In genomic region chr6:34793877-34794276, GRCh38 we compare ENCODE assay signal across 2 cellular contexts.
TF ChIP-seq lines count a peak whose summit lies in the region.

No MANE protein-coding gene starts in this region.

TF ChIP-seq in HCT116, 20 proteins besides CTCF, POLR2A, EP300 and RAD21:
- no peak for TF ChIP-seq SRF (IDR thresholded peaks at IDR 0.05; ENCODE audit: low read depth)
- no peak for TF ChIP-seq EZH2 (IDR thresholded peaks at IDR 0.05)
- TF ChIP-seq CEBPB (IDR thresholded peaks at IDR 0.05; ENCODE audit: low read depth) = no peak
- no peak for TF ChIP-seq TCF7L2 (IDR thresholded peaks at IDR 0.05; ENCODE audit: borderline replicate concordance, extremely low read depth, insufficient read depth, insufficient read length)
- no peak for TF ChIP-seq EGR1 (IDR thresholded peaks at IDR 0.05; ENCODE audit: low read depth)
- TF ChIP-seq EZH2phosphoT487 (IDR thresholded peaks at IDR 0.05; ENCODE audit: borderline replicate concordance) = no peak
- no peak for TF ChIP-seq ATF3 (IDR thresholded peaks at IDR 0.05)
- TF ChIP-seq FOSL1 (IDR thresholded peaks at IDR 0.05; ENCODE audit: low read depth) = no peak
- no peak for TF ChIP-seq JUND (IDR thresholded peaks at IDR 0.05)
- TF ChIP-seq CBX3 (IDR thresholded peaks at IDR 0.05; ENCODE audit: low read depth) = no peak
- no peak for TF ChIP-seq ZBTB33 (IDR thresholded peaks at IDR 0.05; ENCODE audit: extremely low read depth, insufficient replicate concordance, low read length)
- TF ChIP-seq ZFX (IDR thresholded peaks at IDR 0.05) = no peak
- no peak for TF ChIP-seq ZNF274 (IDR thresholded peaks at IDR 0.05; ENCODE audit: low read depth, low read length)

TF ChIP-seq in neural cell, 6 proteins besides CTCF, POLR2A, EP300 and RAD21:
- TF ChIP-seq REST (IDR thresholded peaks at IDR 0.05; ENCODE audit: borderline replicate concordance) = no peak
